Comparison of ENCODE assay signal across 9 cellular contexts in genomic region chr16:11224894-11225676, GRCh38. TPM values are rescaled to one million over a fixed set of nuclear protein-coding genes. Genes with fewer than 3 reads are reported as not detected.
DNase-seq lines count a peak whose midpoint lies in the region; ATAC-seq, FAIRE-seq and TF ChIP-seq lines count a peak whose summit lies in the region.
"Had no signal": no experiment of that assay in that cellular context is flagged by ENCODE, and none has a peak within 500 bp of the region (broad histone marks: within the 10 kb centered on the region; RNA-seq: fewer than 3 reads in every experiment).

No MANE protein-coding gene starts in this region.

- TF ChIP-seq EP300 in HepG2 (IDR thresholded peaks at IDR 0.05; ENCODE audit: low read depth in 2 of 2, low read length in 2 of 2) (no peak), HepG2 (CRISPR knock-in tag; IDR thresholded peaks at IDR 0.05; ENCODE audit: borderline replicate concordance) (no peak)

- H3K9me3 ChIP-seq in BLaER1 treated with 17β-estradiol and CSF1 and Interleukin-3, amounts not matched to agents 10 nM and 100 nM (replicated peaks in 1 of 11): no peaks in the 10 kb centered on the region
- no peaks in the 10 kb centered on the region for H3K9me3 ChIP-seq in HepG2 (ENCODE audit: low read length)

- H3K9ac ChIP-seq in BLaER1 treated with 17β-estradiol and CSF1 and Interleukin-3, amounts not matched to agents 10 nM and 100 nM: peak overlapping the region in 9 of 11 experiments; percentile 39 to 73 (median 61); a peak in 17 of 22 replicates
- H3K9ac ChIP-seq in HepG2 (ENCODE audit: insufficient read depth, low read depth, low read length): no peak overlapping the region

- no peak for TF ChIP-seq POLR2A in HepG2 (IDR thresholded peaks at IDR 0.05; ENCODE audit: insufficient read depth in 1 of 2, low read depth in 2 of 2, low read length in 2 of 2)

- intact Hi-C loops in HepG2 (cut with micrococcal nuclease; ENCODE audit: unreplicated experiment): no loop called here

- ATAC-seq in GM21381 (IDR thresholded peaks at IDR 0.05; ENCODE audit: unreplicated experiment) (peak; percentile 80), HepG2 (peak; percentile 9; the same call in 2 of the 3 replicates)
- peak; percentile 82 for ATAC-seq in stimulated activated naive CD8-positive, alpha-beta T cell treated with anti-CD3 and anti-CD28 coated beads, Interleukin-15, Interleukin-2, amounts not matched to agents 100 U/mL and 50 U/mL, for 24 hours

- no peak overlapping the region for H2AFZ ChIP-seq in HepG2 (ENCODE audit: low read length)

- peak overlapping the region in 9 of 11 experiments; percentile 59 to 78 (median 70); a peak in 19 of 22 replicates for H3K27ac ChIP-seq in BLaER1 treated with 17β-estradiol and CSF1 and Interleukin-3, amounts not matched to agents 10 nM and 100 nM
- no peak overlapping the region for H3K27ac ChIP-seq in HepG2 (ENCODE audit: extremely low read length, insufficient read depth, low read length)

- 47% methylated on average over 21 of the region's 21 CpGs for WGBS in HepG2 (ENCODE audit: low lambda C conversion rate)

- peak overlapping the region in 8 of 10 experiments; percentile 20 to 63 (median 34); a peak in 14 of 20 replicates for H3K4me3 ChIP-seq in BLaER1 treated with 17β-estradiol and CSF1 and Interleukin-3, amounts not matched to agents 10 nM and 100 nM
- H3K4me3 ChIP-seq in HepG2 (replicated peaks in 1 of 3; ENCODE audit: insufficient read depth in 1 of 3, low read depth in 2 of 3, low read length in 3 of 3): no peak overlapping the region; a peak in 1 of 6 replicates

- no peaks in the 10 kb centered on the region for H3K36me3 ChIP-seq in BLaER1 treated with 17β-estradiol and CSF1 and Interleukin-3, amounts not matched to agents 10 nM and 100 nM
- no peaks in the 10 kb centered on the region for H3K36me3 ChIP-seq in HepG2 (replicated peaks in 1 of 2; ENCODE audit: control insufficient read depth in 1 of 2, insufficient read depth in 2 of 2, low read length in 2 of 2)

- H4K20me1 ChIP-seq in BLaER1 treated with 17β-estradiol and CSF1 and Interleukin-3, amounts not matched to agents 10 nM and 100 nM: peaks cover 0 to 9% (median 0%) of the 10 kb centered on the region in 11 experiments; a peak in 2 of 22 replicates
- no peaks in the 10 kb centered on the region for H4K20me1 ChIP-seq in HepG2 (ENCODE audit: insufficient read depth, low read length)

- DNase-seq in KG1 (lab: John Stamatoyannopoulos, UW) (peak; percentile 15), activated T-cell treated with anti-CD3 and anti-CD28 coated beads for 4 hours (peak; percentile 74), HepG2 (ENCODE audit: low spot score) (no peak), NCI-H1105 (lab: John Stamatoyannopoulos, UW) (no peak), NCI-H187 (lab: John Stamatoyannopoulos, UW) (no peak)
- peak; percentile 84 for DNase-seq in stimulated activated naive CD8-positive, alpha-beta T cell treated with anti-CD3 and anti-CD28 coated beads, Interleukin-15, Interleukin-2, amounts not matched to agents 100 U/mL and 50 U/mL, for 24 hours

- POLR2A ChIA-PET in HepG2 (lab: Yijun Ruan, JAX): interaction anchor here (1.0 kb wide), 1 partner anchor 31 kb away, joined by 3 read pairs; the partner anchor contains the start of gene SOCS1

- H3K27me3 ChIP-seq in BLaER1 treated with 17β-estradiol and CSF1 and Interleukin-3, amounts not matched to agents 10 nM and 100 nM: peaks cover 0 to 11% (median 0%) of the 10 kb centered on the region in 11 experiments; a peak in 5 of 22 replicates
- H3K27me3 ChIP-seq in HepG2 (ENCODE audit: control insufficient read depth in 1 of 2, insufficient read depth in 2 of 2, low read length in 2 of 2): peaks cover 5 to 25% of the 10 kb centered on the region in 2 experiments; a peak in 3 of 5 replicates

- no peak for TF ChIP-seq CTCF in HepG2 (CRISPR knock-in tag; IDR thresholded peaks at IDR 0.05)

- peak overlapping the region; percentile 81 to 98 (median 92) for H3K4me2 ChIP-seq in BLaER1 treated with 17β-estradiol and CSF1 and Interleukin-3, amounts not matched to agents 10 nM and 100 nM
- H3K4me2 ChIP-seq in HepG2 (ENCODE audit: low read depth, low read length): no peak overlapping the region

- peaks cover 29 to 40% (median 35%) of the 10 kb centered on the region in 10 experiments for H3K4me1 ChIP-seq in BLaER1 treated with 17β-estradiol and CSF1 and Interleukin-3, amounts not matched to agents 10 nM and 100 nM
- H3K4me1 ChIP-seq in HepG2 (ENCODE audit: insufficient read depth, low read length): peaks cover 19% of the 10 kb centered on the region

- no TSS peak for BruUV-seq in HepG2 (replicated peaks; lab: Mats Ljungman, UMichigan)

- FAIRE-seq in HepG2 (lab: Jason Lieb, UNC): no peak
- FAIRE-seq: endometrium had no signal

- in situ Hi-C loops in HepG2 (cut with HindIII; ENCODE audit: extremely low pct_ligation_motif_present, low pct_unique_long_range_greater_than_20kb): no loop called here

- CTCF ChIA-PET in HepG2 (lab: Yijun Ruan, JAX; ENCODE audit: low intra/inter-chr PET ratio, low total read pairs): no interaction called here

- no peaks in the 10 kb centered on the region for H3K79me2 ChIP-seq in HepG2 (ENCODE audit: insufficient read depth, low read length)

- no peak for TF ChIP-seq RAD21 in HepG2 (CRISPR knock-in tag; IDR thresholded peaks at IDR 0.05)

RNA-seq across cellular contexts. Expression of gene SOCS1, which starts 30.9 kb away (rescaled TPM):
- total RNA-seq in HepG2 (2016; rRNA removed; fragmentation: Illumina TruSeq; extraction: Trizol): 3.3 and 5.3 TPM in 2 replicates
- total RNA-seq in HepG2 (2016; cell fraction: cytosol; rRNA removed; fragmentation: Illumina TruSeq; extraction: Trizol; ENCODE audit: low read depth): 5.4 and 8.1 TPM in 2 replicates
- total RNA-seq in HepG2 (2016; cell fraction: insoluble cytoplasmic fraction; rRNA removed; fragmentation: Illumina TruSeq; extraction: Trizol): 2.8 and 4.2 TPM in 2 replicates
- 9.1 and 10.9 TPM in 2 replicates for total RNA-seq in HepG2 (2016; cell fraction: membrane; rRNA removed; fragmentation: Illumina TruSeq; extraction: Trizol)
- total RNA-seq in HepG2 (2016; cell fraction: nucleus; rRNA removed; fragmentation: Illumina TruSeq; extraction: Trizol): 5.6 and 5.7 TPM in 2 replicates
- polyA plus RNA-seq in HepG2 (2011; rRNA removed): 6.3 and 9.4 TPM in 2 replicates
- 5.3 and 8.4 TPM in 2 replicates for polyA plus RNA-seq in HepG2 (2011; cell fraction: cytosol; rRNA removed)
- 30.3 and 31.6 TPM in 2 replicates for polyA plus RNA-seq in HepG2 (2011; cell fraction: nucleus; rRNA removed)
- 6.5 and 7.4 TPM in 2 replicates for polyA plus RNA-seq in HepG2 (2012)
- 5.5 and 7.8 TPM in 2 replicates for polyA plus RNA-seq in HepG2 (2016; cell fraction: cytosol; fragmentation: Illumina TruSeq; extraction: Trizol; ENCODE audit: low read depth)
- 5.2 and 6.3 TPM in 2 replicates for polyA plus RNA-seq in HepG2 (2016; cell fraction: insoluble cytoplasmic fraction; fragmentation: Illumina TruSeq; extraction: Trizol; ENCODE audit: low read depth)
- 7.1 and 9.9 TPM in 2 replicates for polyA plus RNA-seq in HepG2 (2016; cell fraction: membrane; fragmentation: Illumina TruSeq; extraction: Trizol; ENCODE audit: low read depth)
- 8.1 and 8.6 TPM in 2 replicates for polyA plus RNA-seq in HepG2 (2016; cell fraction: nucleus; fragmentation: Illumina TruSeq; extraction: Trizol; ENCODE audit: insufficient read depth, low read depth)
- polyA minus RNA-seq in HepG2 (2011; rRNA and poly(A)+ RNA removed; ENCODE audit: low replicate concordance): 3.9 and 31.0 TPM in 2 replicates
- 12.0 and 14.0 TPM in 2 replicates for polyA minus RNA-seq in HepG2 (2011; cell fraction: cytosol; rRNA and poly(A)+ RNA removed)
- polyA minus RNA-seq in HepG2 (2011; cell fraction: nucleus; rRNA and poly(A)+ RNA removed): 44.8 and 46.1 TPM in 2 replicates

RNA-seq across cellular contexts. Expression of gene TNP2, which starts 44.0 kb away (rescaled TPM):
- total RNA-seq in HepG2 (2016; rRNA removed; fragmentation: Illumina TruSeq; extraction: Trizol): not detected in 2 replicates
- total RNA-seq in HepG2 (2016; cell fraction: cytosol; rRNA removed; fragmentation: Illumina TruSeq; extraction: Trizol; ENCODE audit: low read depth): not detected in 2 replicates
- total RNA-seq in HepG2 (2016; cell fraction: insoluble cytoplasmic fraction; rRNA removed; fragmentation: Illumina TruSeq; extraction: Trizol): not detected in 2 replicates
- not detected in 2 replicates for total RNA-seq in HepG2 (2016; cell fraction: membrane; rRNA removed; fragmentation: Illumina TruSeq; extraction: Trizol)
- not detected in 2 replicates for total RNA-seq in HepG2 (2016; cell fraction: nucleus; rRNA removed; fragmentation: Illumina TruSeq; extraction: Trizol)
- not detected in 2 replicates for polyA plus RNA-seq in HepG2 (2011; rRNA removed)
- polyA plus RNA-seq in HepG2 (2011; cell fraction: cytosol; rRNA removed): not detected in 2 replicates
- polyA plus RNA-seq in HepG2 (2011; cell fraction: nucleus; rRNA removed): not detected in 2 replicates
- polyA plus RNA-seq in HepG2 (2012): not detected in 2 replicates
- polyA plus RNA-seq in HepG2 (2016; cell fraction: cytosol; fragmentation: Illumina TruSeq; extraction: Trizol; ENCODE audit: low read depth): not detected in 2 replicates
- polyA plus RNA-seq in HepG2 (2016; cell fraction: insoluble cytoplasmic fraction; fragmentation: Illumina TruSeq; extraction: Trizol; ENCODE audit: low read depth): not detected in 2 replicates
- not detected in 2 replicates for polyA plus RNA-seq in HepG2 (2016; cell fraction: membrane; fragmentation: Illumina TruSeq; extraction: Trizol; ENCODE audit: low read depth)
- not detected in 2 replicates for polyA plus RNA-seq in HepG2 (2016; cell fraction: nucleus; fragmentation: Illumina TruSeq; extraction: Trizol; ENCODE audit: insufficient read depth, low read depth)
- not detected in 2 replicates for polyA minus RNA-seq in HepG2 (2011; rRNA and poly(A)+ RNA removed; ENCODE audit: low replicate concordance)
- not detected in 2 replicates for polyA minus RNA-seq in HepG2 (2011; cell fraction: cytosol; rRNA and poly(A)+ RNA removed)
- not detected in 2 replicates for polyA minus RNA-seq in HepG2 (2011; cell fraction: nucleus; rRNA and poly(A)+ RNA removed)

RNA-seq across cellular contexts. Expression of gene PRM3, which starts 48.3 kb away (rescaled TPM):
- total RNA-seq in HepG2 (2016; rRNA removed; fragmentation: Illumina TruSeq; extraction: Trizol): not detected in 2 replicates
- not detected in 2 replicates for total RNA-seq in HepG2 (2016; cell fraction: cytosol; rRNA removed; fragmentation: Illumina TruSeq; extraction: Trizol; ENCODE audit: low read depth)
- total RNA-seq in HepG2 (2016; cell fraction: insoluble cytoplasmic fraction; rRNA removed; fragmentation: Illumina TruSeq; extraction: Trizol): not detected in 2 replicates
- total RNA-seq in HepG2 (2016; cell fraction: membrane; rRNA removed; fragmentation: Illumina TruSeq; extraction: Trizol): not detected in 2 replicates
- total RNA-seq in HepG2 (2016; cell fraction: nucleus; rRNA removed; fragmentation: Illumina TruSeq; extraction: Trizol): not detected in 2 replicates
- not detected in 2 replicates for polyA plus RNA-seq in HepG2 (2011; rRNA removed)
- polyA plus RNA-seq in HepG2 (2011; cell fraction: cytosol; rRNA removed): not detected in 2 replicates
- polyA plus RNA-seq in HepG2 (2011; cell fraction: nucleus; rRNA removed): not detected in 2 replicates
- not detected in 2 replicates for polyA plus RNA-seq in HepG2 (2012)
- not detected in 2 replicates for polyA plus RNA-seq in HepG2 (2016; cell fraction: cytosol; fragmentation: Illumina TruSeq; extraction: Trizol; ENCODE audit: low read depth)
- polyA plus RNA-seq in HepG2 (2016; cell fraction: insoluble cytoplasmic fraction; fragmentation: Illumina TruSeq; extraction: Trizol; ENCODE audit: low read depth): not detected in 2 replicates
- polyA plus RNA-seq in HepG2 (2016; cell fraction: membrane; fragmentation: Illumina TruSeq; extraction: Trizol; ENCODE audit: low read depth): not detected in 2 replicates
- not detected in 2 replicates for polyA plus RNA-seq in HepG2 (2016; cell fraction: nucleus; fragmentation: Illumina TruSeq; extraction: Trizol; ENCODE audit: insufficient read depth, low read depth)
- not detected in 2 replicates for polyA minus RNA-seq in HepG2 (2011; rRNA and poly(A)+ RNA removed; ENCODE audit: low replicate concordance)
- not detected in 2 replicates for polyA minus RNA-seq in HepG2 (2011; cell fraction: cytosol; rRNA and poly(A)+ RNA removed)
- polyA minus RNA-seq in HepG2 (2011; cell fraction: nucleus; rRNA and poly(A)+ RNA removed): 2.8 TPM in 1 of 2 replicates, not detected in the other

RNA-seq across cellular contexts. Expression of gene PRM2, which starts 51.2 kb away (rescaled TPM):
- total RNA-seq in HepG2 (2016; rRNA removed; fragmentation: Illumina TruSeq; extraction: Trizol): not detected in 2 replicates
- total RNA-seq in HepG2 (2016; cell fraction: cytosol; rRNA removed; fragmentation: Illumina TruSeq; extraction: Trizol; ENCODE audit: low read depth): 0.61 TPM in 1 of 2 replicates, not detected in the other
- total RNA-seq in HepG2 (2016; cell fraction: insoluble cytoplasmic fraction; rRNA removed; fragmentation: Illumina TruSeq; extraction: Trizol): not detected in 2 replicates
- 0.28 and 0.52 TPM in 2 replicates for total RNA-seq in HepG2 (2016; cell fraction: membrane; rRNA removed; fragmentation: Illumina TruSeq; extraction: Trizol)
- not detected in 2 replicates for total RNA-seq in HepG2 (2016; cell fraction: nucleus; rRNA removed; fragmentation: Illumina TruSeq; extraction: Trizol)
- polyA plus RNA-seq in HepG2 (2011; rRNA removed): 0.54 TPM in 1 of 2 replicates, not detected in the other
- polyA plus RNA-seq in HepG2 (2011; cell fraction: cytosol; rRNA removed): 0.19 and 0.26 TPM in 2 replicates
- not detected in 2 replicates for polyA plus RNA-seq in HepG2 (2011; cell fraction: nucleus; rRNA removed)
- polyA plus RNA-seq in HepG2 (2012): not detected in 2 replicates
- 1.6 and 2.0 TPM in 2 replicates for polyA plus RNA-seq in HepG2 (2016; cell fraction: cytosol; fragmentation: Illumina TruSeq; extraction: Trizol; ENCODE audit: low read depth)
- 0.56 TPM in 1 of 2 replicates, not detected in the other for polyA plus RNA-seq in HepG2 (2016; cell fraction: insoluble cytoplasmic fraction; fragmentation: Illumina TruSeq; extraction: Trizol; ENCODE audit: low read depth)
- polyA plus RNA-seq in HepG2 (2016; cell fraction: membrane; fragmentation: Illumina TruSeq; extraction: Trizol; ENCODE audit: low read depth): 0.55 and 0.73 TPM in 2 replicates
- polyA plus RNA-seq in HepG2 (2016; cell fraction: nucleus; fragmentation: Illumina TruSeq; extraction: Trizol; ENCODE audit: insufficient read depth, low read depth): not detected in 2 replicates
- polyA minus RNA-seq in HepG2 (2011; rRNA and poly(A)+ RNA removed; ENCODE audit: low replicate concordance): not detected in 2 replicates
- not detected in 2 replicates for polyA minus RNA-seq in HepG2 (2011; cell fraction: cytosol; rRNA and poly(A)+ RNA removed)
- not detected in 2 replicates for polyA minus RNA-seq in HepG2 (2011; cell fraction: nucleus; rRNA and poly(A)+ RNA removed)

RNA-seq across cellular contexts. Expression of gene PRM1, which starts 56.0 kb away (rescaled TPM):
- total RNA-seq in HepG2 (2016; rRNA removed; fragmentation: Illumina TruSeq; extraction: Trizol): not detected in 2 replicates
- total RNA-seq in HepG2 (2016; cell fraction: cytosol; rRNA removed; fragmentation: Illumina TruSeq; extraction: Trizol; ENCODE audit: low read depth): not detected in 2 replicates
- total RNA-seq in HepG2 (2016; cell fraction: insoluble cytoplasmic fraction; rRNA removed; fragmentation: Illumina TruSeq; extraction: Trizol): not detected in 2 replicates
- total RNA-seq in HepG2 (2016; cell fraction: membrane; rRNA removed; fragmentation: Illumina TruSeq; extraction: Trizol): not detected in 2 replicates
- not detected in 2 replicates for total RNA-seq in HepG2 (2016; cell fraction: nucleus; rRNA removed; fragmentation: Illumina TruSeq; extraction: Trizol)
- polyA plus RNA-seq in HepG2 (2011; rRNA removed): not detected in 2 replicates
- polyA plus RNA-seq in HepG2 (2011; cell fraction: cytosol; rRNA removed): 0.44 TPM in 1 of 2 replicates, not detected in the other
- polyA plus RNA-seq in HepG2 (2011; cell fraction: nucleus; rRNA removed): not detected in 2 replicates
- not detected in 2 replicates for polyA plus RNA-seq in HepG2 (2012)
- not detected in 2 replicates for polyA plus RNA-seq in HepG2 (2016; cell fraction: cytosol; fragmentation: Illumina TruSeq; extraction: Trizol; ENCODE audit: low read depth)
- not detected in 2 replicates for polyA plus RNA-seq in HepG2 (2016; cell fraction: insoluble cytoplasmic fraction; fragmentation: Illumina TruSeq; extraction: Trizol; ENCODE audit: low read depth)
- not detected in 2 replicates for polyA plus RNA-seq in HepG2 (2016; cell fraction: membrane; fragmentation: Illumina TruSeq; extraction: Trizol; ENCODE audit: low read depth)
- not detected in 2 replicates for polyA plus RNA-seq in HepG2 (2016; cell fraction: nucleus; fragmentation: Illumina TruSeq; extraction: Trizol; ENCODE audit: insufficient read depth, low read depth)
- polyA minus RNA-seq in HepG2 (2011; rRNA and poly(A)+ RNA removed; ENCODE audit: low replicate concordance): not detected in 2 replicates
- polyA minus RNA-seq in HepG2 (2011; cell fraction: cytosol; rRNA and poly(A)+ RNA removed): not detected in 2 replicates
- polyA minus RNA-seq in HepG2 (2011; cell fraction: nucleus; rRNA and poly(A)+ RNA removed): not detected in 2 replicates

Comparison
In these comparisons a context has a peak if more than half of its experiments do, and no peak if none do; other contexts are left out.
1. H3K4me3 ChIP-seq: peak in BLaER1 treated with 17β-estradiol and CSF1 and Interleukin-3, amounts not matched to agents 10 nM and 100 nM (8 of 10); none in HepG2 (0 of 3).
2. ATAC-seq: peak in every context shown above with its lines; median percentile 82 in stimulated activated naive CD8-positive, alpha-beta T cell treated with anti-CD3 and anti-CD28 coated beads, Interleukin-15, Interleukin-2, amounts not matched to agents 100 U/mL and 50 U/mL, for 24 hours; 80 in GM21381; 9 in HepG2.
3. DNase-seq: peak in KG1 (single experiment), activated T-cell treated with anti-CD3 and anti-CD28 coated beads for 4 hours (single experiment) and stimulated activated naive CD8-positive, alpha-beta T cell treated with anti-CD3 and anti-CD28 coated beads, Interleukin-15, Interleukin-2, amounts not matched to agents 100 U/mL and 50 U/mL, for 24 hours (single experiment); none in HepG2 (single experiment), NCI-H1105 (single experiment) and NCI-H187 (0 of 2).